ENCODE assay signal across 18 cellular contexts in the genomic region with DNA sequence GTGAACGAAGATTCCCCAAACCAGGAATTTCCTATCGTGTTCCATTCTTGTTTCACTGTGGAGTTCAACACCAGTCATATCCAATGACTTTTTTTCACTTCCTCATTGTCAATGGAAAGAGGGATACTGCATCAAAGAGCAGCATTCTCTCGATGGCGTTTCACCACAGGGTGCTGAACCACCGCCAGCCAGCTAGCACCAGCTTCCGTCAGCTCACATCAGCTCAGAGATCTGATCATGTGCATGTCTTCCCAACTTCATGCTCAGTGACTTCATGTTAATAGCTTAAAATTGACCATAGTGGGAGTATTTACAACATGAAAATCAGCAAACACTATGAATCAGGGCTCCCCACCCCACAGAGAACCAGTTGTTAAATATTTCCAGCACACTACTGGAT.
DNase-seq lines count a peak whose midpoint lies in the region; ATAC-seq and TF ChIP-seq lines count a peak whose summit lies in the region.
"Had no signal": no experiment of that assay in that cellular context is flagged by ENCODE, and none has a peak within 500 bp of the region (broad histone marks: within the 10 kb centered on the region; RNA-seq: fewer than 3 reads in every experiment).

No MANE protein-coding gene starts in this region.

- DNase-seq in GM23338 (ENCODE audit: low spot score) (no peak), WTC11 (ENCODE audit: low spot score) (no peak), esophagus squamous epithelium (lab: John Stamatoyannopoulos, UW) (no peak), trophoblast cell (no peak), glutamatergic neuron (no peak)
- DNase-seq in central memory CD4-positive, alpha-beta T cell = no peak
- DNase-seq in activated naive CD4-positive, alpha-beta T cell treated with anti-CD3 and anti-CD28 coated beads, Interleukin-2, amount 10 ng/mL, durations not matched to agents 7 days and 5 days = no peak
- DNase-seq: CD8-positive, alpha-beta T cell; DMS53; EL; NCI-H1417; NCI-H187; NCI-H226; NCI-H524; SHP77 had no signal

- H3K27ac ChIP-seq in GM23338 (ENCODE audit: low read depth) (no peak overlapping the region), esophagus squamous epithelium (peak overlapping the region in 3 of 4 donors; percentile 72 to 76 (median 75)), trophoblast cell (ENCODE audit: low read depth, low read length) (no peak overlapping the region)
- H3K27ac ChIP-seq: BLaER1 treated with 17β-estradiol and CSF1 and Interleukin-3, amounts not matched to agents 10 nM and 100 nM had no signal

- no peak overlapping the region for H3K18ac ChIP-seq in trophoblast cell (ENCODE audit: low read length)

- H3K4me3 ChIP-seq in GM23338 (no peak overlapping the region), esophagus squamous epithelium (no peak overlapping the region), trophoblast cell (ENCODE audit: low read depth, low read length) (no peak overlapping the region)
- H3K4me3 ChIP-seq: BLaER1 treated with 17β-estradiol and CSF1 and Interleukin-3, amounts not matched to agents 10 nM and 100 nM; K562 had no signal

- H3K27me3 ChIP-seq in GM23338 (ENCODE audit: insufficient read depth) (no peaks in the 10 kb centered on the region), esophagus squamous epithelium (no peaks in the 10 kb centered on the region), trophoblast cell (ENCODE audit: insufficient read depth, low read length) (no peaks in the 10 kb centered on the region)
- H3K27me3 ChIP-seq: BLaER1 treated with 17β-estradiol and CSF1 and Interleukin-3, amounts not matched to agents 10 nM and 100 nM had no signal

- H3K36me3 ChIP-seq in GM23338 (ENCODE audit: insufficient read depth) (no peaks in the 10 kb centered on the region), esophagus squamous epithelium (no peaks in the 10 kb centered on the region), trophoblast cell (ENCODE audit: control insufficient read depth in 1 of 2, insufficient read depth in 2 of 2, low read length in 2 of 2) (no peaks in the 10 kb centered on the region)
- H3K36me3 ChIP-seq: BLaER1 treated with 17β-estradiol and CSF1 and Interleukin-3, amounts not matched to agents 10 nM and 100 nM had no signal

- H4K20me1 ChIP-seq in GM23338 (replicated peaks; ENCODE audit: insufficient read depth) = no peaks in the 10 kb centered on the region
- H4K20me1 ChIP-seq: BLaER1 treated with 17β-estradiol and CSF1 and Interleukin-3, amounts not matched to agents 10 nM and 100 nM had no signal

- H3K9me3 Mint-ChIP-seq in GM23338 (no peaks in the 10 kb centered on the region), WTC11 (no peaks in the 10 kb centered on the region), glutamatergic neuron (ENCODE audit: unreplicated experiment) (no peaks in the 10 kb centered on the region)
- H3K9me3 Mint-ChIP-seq in activated naive CD4-positive, alpha-beta T cell treated with anti-CD3 and anti-CD28 coated beads, Interleukin-2, amount 10 ng/mL, durations not matched to agents 7 days and 5 days = no peaks in the 10 kb centered on the region
- H3K9me3 Mint-ChIP-seq: CD8-positive, alpha-beta T cell had no signal

- peaks cover 10% of the 10 kb centered on the region for H3K79me1 ChIP-seq in trophoblast cell (ENCODE audit: low read length)

- H3K9me2 ChIP-seq in GM23338 (ENCODE audit: insufficient read depth) = peaks cover 7% of the 10 kb centered on the region

- no peak overlapping the region for H2AFZ ChIP-seq in GM23338
- H2AFZ ChIP-seq in trophoblast cell (ENCODE audit: insufficient read depth, low read length, poor library complexity) = no peak overlapping the region

- CTCF ChIA-PET in WTC11 (lab: Charles Lee) = interaction anchor here (1.2 to 2.7 kb wide), 2 partner anchors 8 to 146 kb away, joined by 4 to 7 read pairs; no protein-coding TSS in a partner anchor
- CTCF ChIA-PET in activated naive CD4-positive, alpha-beta T cell treated with anti-CD3 and anti-CD28 coated beads, Interleukin-2, amount 10 ng/mL, durations not matched to agents 7 days and 5 days (lab: Charles Lee) = no interaction called here

- H3K27ac Mint-ChIP-seq in GM23338 (no peak overlapping the region), WTC11 (no peak overlapping the region), glutamatergic neuron (ENCODE audit: unreplicated experiment) (no peak overlapping the region)
- H3K27ac Mint-ChIP-seq in activated naive CD4-positive, alpha-beta T cell treated with anti-CD3 and anti-CD28 coated beads, Interleukin-2, amount 10 ng/mL, durations not matched to agents 7 days and 5 days = no peak overlapping the region
- H3K27ac Mint-ChIP-seq: CD8-positive, alpha-beta T cell had no signal

- H3K36me3 Mint-ChIP-seq in GM23338 (ENCODE audit: low read depth) (no peaks in the 10 kb centered on the region), WTC11 (no peaks in the 10 kb centered on the region), glutamatergic neuron (ENCODE audit: unreplicated experiment) (no peaks in the 10 kb centered on the region)
- H3K36me3 Mint-ChIP-seq in activated naive CD4-positive, alpha-beta T cell treated with anti-CD3 and anti-CD28 coated beads, Interleukin-2, amount 10 ng/mL, durations not matched to agents 7 days and 5 days = no peaks in the 10 kb centered on the region
- H3K36me3 Mint-ChIP-seq: CD8-positive, alpha-beta T cell had no signal

- no peak overlapping the region for H4K8ac ChIP-seq in trophoblast cell (ENCODE audit: low read depth, low read length)

- H2BK120ac ChIP-seq in trophoblast cell (ENCODE audit: insufficient read depth, low read length, poor library complexity) = no peak overlapping the region

- H3F3A ChIP-seq in GM23338 (replicated peaks; ENCODE audit: low read depth) = no peaks in the 10 kb centered on the region

- no peak overlapping the region for H3K14ac ChIP-seq in trophoblast cell (ENCODE audit: low read length)

- TF ChIP-seq POLR2A in esophagus squamous epithelium (IDR thresholded peaks at IDR 0.05) = no peak

- H4K12ac ChIP-seq in trophoblast cell (ENCODE audit: low read depth, low read length) = no peak overlapping the region

- H4K91ac ChIP-seq in trophoblast cell (ENCODE audit: low read depth, low read length) = peak overlapping the region; percentile 30

- peak; percentile 68 for ATAC-seq in GM23338
- ATAC-seq in WTC11 = no peak
- no peak for ATAC-seq in GM21619 (IDR thresholded peaks at IDR 0.05; ENCODE audit: unreplicated experiment)
- ATAC-seq: CD8-positive, alpha-beta T cell; K562 had no signal

- H3K9ac ChIP-seq in trophoblast cell (ENCODE audit: low read length) = no peak overlapping the region
- H3K9ac ChIP-seq: BLaER1 treated with 17β-estradiol and CSF1 and Interleukin-3, amounts not matched to agents 10 nM and 100 nM had no signal

- no peaks in the 10 kb centered on the region for H3K4me1 ChIP-seq in GM23338 (ENCODE audit: insufficient read depth)
- H3K4me1 ChIP-seq in esophagus squamous epithelium = peaks cover 4 to 39% (median 14%) of the 10 kb centered on the region in 3 donors
- H3K4me1 ChIP-seq in trophoblast cell (ENCODE audit: control insufficient read depth in 1 of 2, insufficient read depth in 2 of 2, low read length in 2 of 2) = peaks cover 5 to 21% of the 10 kb centered on the region in 2 experiments

- intact Hi-C loops in esophagus squamous epithelium (cut with DNase I) = no loop called here

- 45 to 51% methylated on average over 6 of the region's 6 CpGs for WGBS in esophagus squamous epithelium, 2 donors
- no CpG with 5 or more reads among the region's 6 CpGs for WGBS in trophoblast cell (ENCODE audit: extremely low coverage, insufficient coverage, insufficient read length)

- H2BK5ac ChIP-seq in trophoblast cell (ENCODE audit: low read depth, low read length, poor library complexity) = peak overlapping the region; percentile 70

- H3K4me2 ChIP-seq in GM23338 = no peak overlapping the region
- H3K4me2 ChIP-seq in trophoblast cell (ENCODE audit: low read length) = no peak overlapping the region
- H3K4me2 ChIP-seq: BLaER1 treated with 17β-estradiol and CSF1 and Interleukin-3, amounts not matched to agents 10 nM and 100 nM had no signal

- no peak overlapping the region for H3K4me3 Mint-ChIP-seq in GM23338
- no peak overlapping the region for H3K4me3 Mint-ChIP-seq in WTC11
- no peak overlapping the region for H3K4me3 Mint-ChIP-seq in glutamatergic neuron (ENCODE audit: unreplicated experiment)
- H3K4me3 Mint-ChIP-seq in activated naive CD4-positive, alpha-beta T cell treated with anti-CD3 and anti-CD28 coated beads, Interleukin-2, amount 10 ng/mL, durations not matched to agents 7 days and 5 days = no peak overlapping the region
- H3K4me3 Mint-ChIP-seq: CD8-positive, alpha-beta T cell had no signal

- peaks cover 5% of the 10 kb centered on the region for H3K27me3 Mint-ChIP-seq in GM23338 (ENCODE audit: insufficient read depth, low read depth, poor library complexity)
- no peaks in the 10 kb centered on the region; the same call in 1 of the 2 replicates for H3K27me3 Mint-ChIP-seq in WTC11 (ENCODE audit: low read depth)
- no peaks in the 10 kb centered on the region for H3K27me3 Mint-ChIP-seq in glutamatergic neuron (ENCODE audit: unreplicated experiment)
- H3K27me3 Mint-ChIP-seq in activated naive CD4-positive, alpha-beta T cell treated with anti-CD3 and anti-CD28 coated beads, Interleukin-2, amount 10 ng/mL, durations not matched to agents 7 days and 5 days = no peaks in the 10 kb centered on the region

- no peaks in the 10 kb centered on the region for H3K9me3 ChIP-seq in esophagus squamous epithelium
- H3K9me3 ChIP-seq in trophoblast cell (ENCODE audit: insufficient read depth, low read depth, low read length) = no peaks in the 10 kb centered on the region
- H3K9me3 ChIP-seq: BLaER1 treated with 17β-estradiol and CSF1 and Interleukin-3, amounts not matched to agents 10 nM and 100 nM had no signal

- no peak overlapping the region for H3K4ac ChIP-seq in trophoblast cell (ENCODE audit: low read depth, low read length)

- POLR2A ChIA-PET in WTC11 (lab: Charles Lee) = no interaction called here

- TF ChIP-seq CTCF in GM23338 (conservative IDR thresholded peaks at IDR 0.05; ENCODE audit: low read depth in 2 of 2) = no peak
- no peak for TF ChIP-seq CTCF in WTC11 (IDR thresholded peaks at IDR 0.05)
- no peak for TF ChIP-seq CTCF in esophagus squamous epithelium (IDR thresholded peaks at IDR 0.05)
- TF ChIP-seq CTCF in glutamatergic neuron (IDR thresholded peaks at IDR 0.05; ENCODE audit: partially characterized antibody, unreplicated experiment) = no peak

- H3K79me2 ChIP-seq in GM23338 (replicated peaks; ENCODE audit: insufficient read depth) = no peaks in the 10 kb centered on the region
- H3K79me2 ChIP-seq in trophoblast cell (ENCODE audit: control insufficient read depth, insufficient read depth, low read length, poor library complexity) = no peaks in the 10 kb centered on the region

- H3K23ac ChIP-seq in trophoblast cell (ENCODE audit: low read length) = no peak overlapping the region

- H2BK12ac ChIP-seq in trophoblast cell (ENCODE audit: low read length) = peak overlapping the region; percentile 83

- H3K4me1 Mint-ChIP-seq in GM23338 (no peaks in the 10 kb centered on the region), WTC11 (no peaks in the 10 kb centered on the region), glutamatergic neuron (ENCODE audit: low read depth, unreplicated experiment) (peaks cover 6% of the 10 kb centered on the region)
- H3K4me1 Mint-ChIP-seq in activated naive CD4-positive, alpha-beta T cell treated with anti-CD3 and anti-CD28 coated beads, Interleukin-2, amount 10 ng/mL, durations not matched to agents 7 days and 5 days = no peaks in the 10 kb centered on the region

- no peak overlapping the region for H2AK5ac ChIP-seq in trophoblast cell (ENCODE audit: low read length)

Comparison
In these comparisons a context has a peak if more than half of its experiments do, and no peak if none do; other contexts are left out.
1. H3K27ac ChIP-seq: peak in esophagus squamous epithelium (3 of 4); none in GM23338 (single experiment) and trophoblast cell (single experiment).